8 cellular contexts compared by ENCODE assay signal in the genomic region with DNA sequence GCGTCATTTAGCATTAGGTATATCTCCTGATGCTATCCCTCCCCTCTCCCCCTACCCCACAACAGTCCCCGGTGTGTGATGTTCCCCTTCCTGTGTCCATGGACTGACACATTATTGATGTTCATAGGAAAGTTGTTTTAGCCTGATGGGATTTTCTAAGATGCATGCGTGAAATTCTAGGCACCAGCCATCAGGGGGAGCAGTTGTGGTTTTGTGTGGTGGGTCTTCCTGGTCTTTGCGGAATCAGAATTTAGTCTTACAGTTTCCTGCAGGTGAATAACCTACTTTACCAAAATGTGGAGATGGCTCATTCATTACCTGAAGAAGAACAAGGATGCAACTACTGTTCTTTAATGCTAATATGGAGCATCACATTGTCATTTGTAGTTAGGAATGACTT.
DNase-seq lines count a peak whose midpoint lies in the region; FAIRE-seq and TF ChIP-seq lines count a peak whose summit lies in the region.

No MANE protein-coding gene starts in this region.

- H3K4me1 ChIP-seq in small intestine (ENCODE audit: control insufficient read depth in 2 of 2, insufficient read depth in 1 of 2, low read depth in 1 of 2, low read length in 1 of 2) = peaks cover 6 to 16% of the 10 kb centered on the region in 2 donors
- no peaks in the 10 kb centered on the region for H3K4me1 ChIP-seq in effector memory CD4-positive, alpha-beta T cell (ENCODE audit: control insufficient read depth, insufficient read depth, low read length, poor library complexity, severe bottlenecking)

- H3K27me3 Mint-ChIP-seq in activated T-cell treated with anti-CD3 and anti-CD28 coated beads, Interleukin-2, amount 50 U/mL, for 24 hours = peaks cover 15% of the 10 kb centered on the region
- H3K27me3 Mint-ChIP-seq in T-helper 2 cell treated with Interferon-gamma antibody and Interleukin-4, amounts not matched to agents 5 μg/mL and 100 μg/mL, for 36 hours (ENCODE audit: low read depth) = peaks cover 2% of the 10 kb centered on the region

- peaks cover 10% of the 10 kb centered on the region for H3K4me1 Mint-ChIP-seq in activated T-cell treated with anti-CD3 and anti-CD28 coated beads, Interleukin-2, amount 50 U/mL, for 24 hours (ENCODE audit: low read depth)
- peaks cover 5% of the 10 kb centered on the region for H3K4me1 Mint-ChIP-seq in T-helper 2 cell treated with Interferon-gamma antibody and Interleukin-4, amounts not matched to agents 5 μg/mL and 100 μg/mL, for 36 hours (ENCODE audit: low read depth)

- 40 to 45% (median 45%) methylated on average over 4 of the region's 4 CpGs for WGBS in small intestine, 3 donors

- no peak overlapping the region for H3K4me3 ChIP-seq in fibroblast of pulmonary artery (replicated peaks; ENCODE audit: low read depth, low read length)
- no peak overlapping the region for H3K4me3 ChIP-seq in small intestine (ENCODE audit: low read depth in 1 of 2, low read length in 2 of 2)
- no peak overlapping the region for H3K4me3 ChIP-seq in effector memory CD4-positive, alpha-beta T cell (ENCODE audit: insufficient read depth, low read depth, low read length, poor library complexity, severe bottlenecking)

- H3K4me3 Mint-ChIP-seq in activated T-cell treated with anti-CD3 and anti-CD28 coated beads, Interleukin-2, amount 50 U/mL, for 24 hours = no peak overlapping the region
- no peak overlapping the region for H3K4me3 Mint-ChIP-seq in T-helper 2 cell treated with Interferon-gamma antibody and Interleukin-4, amounts not matched to agents 5 μg/mL and 100 μg/mL, for 36 hours

- no peaks in the 10 kb centered on the region for H3K27me3 ChIP-seq in small intestine (ENCODE audit: control insufficient read depth in 2 of 2, insufficient read depth in 2 of 2, low read length in 2 of 2)
- H3K27me3 ChIP-seq in effector memory CD4-positive, alpha-beta T cell (replicated peaks; ENCODE audit: control insufficient read depth, insufficient read depth, low read length, poor library complexity, severe bottlenecking) = no peaks in the 10 kb centered on the region

- DNase-seq in activated T-cell treated with anti-CD3 and anti-CD28 coated beads, Interleukin-2, amount 50 U/mL, for 48 hours = peak; percentile 40 to 41
- DNase-seq in activated T-cell treated with anti-CD3 and anti-CD28 coated beads, Interleukin-2, amount 50 U/mL, for 24 hours = no peak
- DNase-seq in HuH-7.5 (ENCODE audit: low spot score) = peak; percentile 34
- DNase-seq in T-helper 2 cell treated with Interferon-gamma antibody and Interleukin-4, amounts not matched to agents 5 μg/mL and 100 μg/mL, for 36 hours (ENCODE audit: low spot score) = peak; percentile 23
- peak; percentile 69 for DNase-seq in fibroblast of pulmonary artery (ENCODE audit: low read depth)
- DNase-seq in small intestine = peak; percentile 47
- DNase-seq in effector memory CD4-positive, alpha-beta T cell = no peak
- no peak for DNase-seq in putamen (ENCODE audit: low spot score)

- no peaks in the 10 kb centered on the region for H3K36me3 Mint-ChIP-seq in activated T-cell treated with anti-CD3 and anti-CD28 coated beads, Interleukin-2, amount 50 U/mL, for 24 hours (ENCODE audit: low read depth)
- H3K36me3 Mint-ChIP-seq in T-helper 2 cell treated with Interferon-gamma antibody and Interleukin-4, amounts not matched to agents 5 μg/mL and 100 μg/mL, for 36 hours (ENCODE audit: low read depth) = no peaks in the 10 kb centered on the region

- no peak for FAIRE-seq in small intestine (lab: Jason Lieb, UNC)

- H3K27ac ChIP-seq in small intestine (ENCODE audit: low read depth in 1 of 2, low read length in 1 of 2) = no peak overlapping the region
- H3K27ac ChIP-seq in effector memory CD4-positive, alpha-beta T cell (ENCODE audit: insufficient read depth, low read length, poor library complexity, severe bottlenecking) = no peak overlapping the region

- TF ChIP-seq CTCF in fibroblast of pulmonary artery (IDR thresholded peaks at IDR 0.05; ENCODE audit: low read length, missing control alignments) = peak; percentile 58

- no peaks in the 10 kb centered on the region for H3K9me3 Mint-ChIP-seq in activated T-cell treated with anti-CD3 and anti-CD28 coated beads, Interleukin-2, amount 50 U/mL, for 24 hours
- H3K9me3 Mint-ChIP-seq in T-helper 2 cell treated with Interferon-gamma antibody and Interleukin-4, amounts not matched to agents 5 μg/mL and 100 μg/mL, for 36 hours = no peaks in the 10 kb centered on the region

- H3K9me3 ChIP-seq in small intestine (ENCODE audit: control insufficient read depth, low read depth) = no peaks in the 10 kb centered on the region
- no peaks in the 10 kb centered on the region for H3K9me3 ChIP-seq in effector memory CD4-positive, alpha-beta T cell (ENCODE audit: control insufficient read depth, low read length)

- no peak overlapping the region for H3K27ac Mint-ChIP-seq in activated T-cell treated with anti-CD3 and anti-CD28 coated beads, Interleukin-2, amount 50 U/mL, for 24 hours
- no peak overlapping the region for H3K27ac Mint-ChIP-seq in T-helper 2 cell treated with Interferon-gamma antibody and Interleukin-4, amounts not matched to agents 5 μg/mL and 100 μg/mL, for 36 hours

- no peaks in the 10 kb centered on the region for H3K36me3 ChIP-seq in small intestine (ENCODE audit: control insufficient read depth in 2 of 2, insufficient read depth in 2 of 2, low read length in 2 of 2)
- no peaks in the 10 kb centered on the region for H3K36me3 ChIP-seq in effector memory CD4-positive, alpha-beta T cell (ENCODE audit: control insufficient read depth, insufficient read depth, low read length)

Comparison
In these comparisons a context has a peak if more than half of its experiments do, and no peak if none do; other contexts are left out.
1. DNase-seq: peak in activated T-cell treated with anti-CD3 and anti-CD28 coated beads, Interleukin-2, amount 50 U/mL, for 48 hours (2 of 2), HuH-7.5 (single experiment), T-helper 2 cell treated with Interferon-gamma antibody and Interleukin-4, amounts not matched to agents 5 μg/mL and 100 μg/mL, for 36 hours (single experiment), fibroblast of pulmonary artery (single experiment) and small intestine (single experiment); none in activated T-cell treated with anti-CD3 and anti-CD28 coated beads, Interleukin-2, amount 50 U/mL, for 24 hours (single experiment), effector memory CD4-positive, alpha-beta T cell (0 of 3) and putamen (single experiment).